In the genomic region with DNA sequence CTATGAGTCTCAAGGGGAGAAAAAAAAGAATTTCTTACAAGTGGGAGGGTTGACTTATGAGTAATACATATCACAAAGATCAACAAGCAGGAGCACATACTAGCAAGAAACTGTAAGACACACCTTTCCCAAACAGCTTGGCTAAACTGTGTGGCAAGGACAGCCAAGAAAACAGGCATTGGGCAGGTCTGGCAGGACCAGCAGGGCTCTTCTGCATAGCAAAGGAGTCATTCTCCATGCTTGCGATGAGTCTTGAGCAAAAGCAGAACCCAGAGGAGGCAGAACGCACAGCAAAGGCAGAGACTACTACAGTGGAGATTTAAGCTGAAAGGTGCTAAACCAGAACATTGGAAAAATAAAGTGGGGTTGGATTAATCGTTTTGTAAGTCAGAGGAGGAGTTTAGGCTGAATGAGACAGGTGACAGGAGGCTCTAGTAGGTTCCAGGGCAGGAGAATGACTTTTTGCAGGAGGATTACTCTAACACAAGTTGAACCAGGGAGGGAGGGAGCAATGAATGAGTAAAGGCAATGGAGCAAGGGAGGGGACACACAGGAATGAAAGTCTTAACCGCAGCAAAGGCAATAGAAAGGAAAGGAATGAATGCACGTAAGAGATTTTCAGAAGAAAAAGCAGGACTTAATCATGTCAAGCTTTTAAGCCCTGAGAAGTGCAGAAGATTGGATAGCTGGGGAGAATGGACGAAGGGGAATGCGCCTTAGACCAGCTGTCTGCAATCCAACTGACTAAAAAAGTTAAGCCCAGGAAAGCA, we compare ENCODE assay signal across 1 cellular context.
TF ChIP-seq lines count a peak whose summit lies in the region.

No MANE protein-coding gene starts in this region.

TF ChIP-seq in IMR-90, 13 proteins besides CTCF, POLR2A, EP300 and RAD21:
- TF ChIP-seq, protein P1, sequence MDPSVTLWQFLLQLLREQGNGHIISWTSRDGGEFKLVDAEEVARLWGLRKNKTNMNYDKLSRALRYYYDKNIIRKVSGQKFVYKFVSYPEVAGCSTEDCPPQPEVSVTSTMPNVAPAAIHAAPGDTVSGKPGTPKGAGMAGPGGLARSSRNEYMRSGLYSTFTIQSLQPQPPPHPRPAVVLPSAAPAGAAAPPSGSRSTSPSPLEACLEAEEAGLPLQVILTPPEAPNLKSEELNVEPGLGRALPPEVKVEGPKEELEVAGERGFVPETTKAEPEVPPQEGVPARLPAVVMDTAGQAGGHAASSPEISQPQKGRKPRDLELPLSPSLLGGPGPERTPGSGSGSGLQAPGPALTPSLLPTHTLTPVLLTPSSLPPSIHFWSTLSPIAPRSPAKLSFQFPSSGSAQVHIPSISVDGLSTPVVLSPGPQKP (IDR thresholded peaks at IDR 0.05; ENCODE audit: borderline replicate concordance, low read depth, low read length): no peak
- peak; percentile 26; the same call in 1 of the 2 replicates for TF ChIP-seq MAZ (IDR thresholded peaks at IDR 0.05; ENCODE audit: borderline replicate concordance, low read depth, low read length)
